8 cellular contexts compared by ENCODE assay signal in genomic region chr14:99946652-99947489, GRCh38.
DNase-seq lines count a peak whose midpoint lies in the region; ATAC-seq and TF ChIP-seq lines count a peak whose summit lies in the region.

No MANE protein-coding gene starts in this region.

- peak; percentile 72 for ATAC-seq in HG03432 (IDR thresholded peaks at IDR 0.05; ENCODE audit: unreplicated experiment)
- peak; percentile 83 for ATAC-seq in activated naive CD8-positive, alpha-beta T cell treated with anti-CD3 and anti-CD28 coated beads, Interleukin-2, amount 10 ng/mL, durations not matched to agents 7 days and 5 days (ENCODE audit: low read depth)

- TF ChIP-seq CTCF in SK-N-SH (IDR thresholded peaks at IDR 0.05), result peak; percentile 97

- TF ChIP-seq RAD21 in SK-N-SH (IDR thresholded peaks at IDR 0.05; ENCODE audit: low read length), result peak; percentile 55

- peaks cover 5% of the 10 kb centered on the region for H3K4me1 Mint-ChIP-seq in activated naive CD8-positive, alpha-beta T cell treated with anti-CD3 and anti-CD28 coated beads, Interleukin-2, amount 10 ng/mL, durations not matched to agents 7 days and 5 days

- WGBS in SK-N-SH (ENCODE audit: low lambda C conversion rate), result 56% methylated on average over 31 of the region's 33 CpGs

- no peak overlapping the region for H3K27ac ChIP-seq in SK-N-SH (ENCODE audit: low read depth in 2 of 2, low read length in 1 of 2)

- peak overlapping the region in 1 of 2 experiments; percentile 55; a peak in 1 of 4 replicates for H3K4me3 ChIP-seq in SK-N-SH (ENCODE audit: low read depth in 2 of 2, low read length in 1 of 2)

- H3F3A ChIP-seq in SK-N-SH (replicated peaks; ENCODE audit: insufficient read depth), result no peaks in the 10 kb centered on the region

- TF ChIP-seq EP300 in SK-N-SH (IDR thresholded peaks at IDR 0.05; ENCODE audit: borderline replicate concordance in 1 of 2, low read depth in 1 of 2, low read length in 1 of 2), result no peak

- H3K9me3 Mint-ChIP-seq in activated naive CD8-positive, alpha-beta T cell treated with anti-CD3 and anti-CD28 coated beads, Interleukin-2, amount 10 ng/mL, durations not matched to agents 7 days and 5 days, result no peaks in the 10 kb centered on the region

- H3K9ac ChIP-seq in SK-N-SH, result no peak overlapping the region

- DNase-seq in activated gamma-delta T cell treated with Interleukin-2 at 50 U/mL for 16 hours (peak; percentile 50), activated gamma-delta T cell (lab: John Stamatoyannopoulos, UW) (no peak), SK-N-SH (peak; percentile 90), iPS-NIHi11 (ENCODE audit: low spot score) (peak; percentile 88), NCI-H146 (lab: John Stamatoyannopoulos, UW) (no peak)
- DNase-seq in activated naive CD8-positive, alpha-beta T cell treated with anti-CD3 and anti-CD28 coated beads, Interleukin-2, amount 10 ng/mL, durations not matched to agents 7 days and 5 days, result peak; percentile 68
- DNase-seq in stimulated activated CD4-positive, alpha-beta T cell treated with anti-CD3 and anti-CD28 coated beads, Interleukin-2, amount 100 ng/mL, for 4 hours (ENCODE audit: low read depth), result peak; percentile 30

- no peaks in the 10 kb centered on the region for H3K9me3 ChIP-seq in SK-N-SH

- peaks cover 21% of the 10 kb centered on the region for H3K27me3 Mint-ChIP-seq in activated naive CD8-positive, alpha-beta T cell treated with anti-CD3 and anti-CD28 coated beads, Interleukin-2, amount 10 ng/mL, durations not matched to agents 7 days and 5 days

- H3K9me2 ChIP-seq in SK-N-SH, result no peaks in the 10 kb centered on the region

- no peaks in the 10 kb centered on the region for H3K36me3 Mint-ChIP-seq in activated naive CD8-positive, alpha-beta T cell treated with anti-CD3 and anti-CD28 coated beads, Interleukin-2, amount 10 ng/mL, durations not matched to agents 7 days and 5 days

- CTCF ChIA-PET in SK-N-SH (lab: Yijun Ruan, JAX), result interaction anchor here (0.5 to 3.1 kb wide), 46 partner anchors 8 to 439 kb away, joined by 3 to 22 read pairs (median 4); no protein-coding TSS in a partner anchor

- H3K36me3 ChIP-seq in SK-N-SH (replicated peaks in 1 of 2; ENCODE audit: control insufficient read depth in 1 of 2, insufficient read depth in 2 of 2, low read length in 1 of 2), result no peaks in the 10 kb centered on the region

- no peak overlapping the region for H3K27ac Mint-ChIP-seq in activated naive CD8-positive, alpha-beta T cell treated with anti-CD3 and anti-CD28 coated beads, Interleukin-2, amount 10 ng/mL, durations not matched to agents 7 days and 5 days

- H3K4me2 ChIP-seq in SK-N-SH, result no peak overlapping the region

- no peak overlapping the region for H2AFZ ChIP-seq in SK-N-SH (ENCODE audit: low read depth)

- no peaks in the 10 kb centered on the region for H4K20me1 ChIP-seq in SK-N-SH (ENCODE audit: insufficient read depth)

- peak overlapping the region; percentile 49 for H3K4me3 Mint-ChIP-seq in activated naive CD8-positive, alpha-beta T cell treated with anti-CD3 and anti-CD28 coated beads, Interleukin-2, amount 10 ng/mL, durations not matched to agents 7 days and 5 days

- H3K79me2 ChIP-seq in SK-N-SH (ENCODE audit: insufficient read depth), result no peaks in the 10 kb centered on the region

- H3K4me1 ChIP-seq in SK-N-SH (ENCODE audit: control insufficient read depth in 1 of 2, insufficient read depth in 2 of 2, low read depth in 1 of 2, low read length in 1 of 2), result no peaks in the 10 kb centered on the region; a peak in 1 of 4 replicates

- H3K27me3 ChIP-seq in SK-N-SH (ENCODE audit: insufficient read depth), result no peaks in the 10 kb centered on the region

- POLR2A ChIA-PET in SK-N-SH (lab: Yijun Ruan, JAX), result no interaction called here
- POLR2A ChIA-PET in activated naive CD8-positive, alpha-beta T cell treated with anti-CD3 and anti-CD28 coated beads, Interleukin-2, amount 10 ng/mL, durations not matched to agents 7 days and 5 days (lab: Charles Lee), result no interaction called here

TF ChIP-seq in SK-N-SH, 30 proteins besides CTCF, POLR2A, EP300 and RAD21:
- TF ChIP-seq SMC3 (IDR thresholded peaks at IDR 0.05; ENCODE audit: low read depth, low read length) (peak; percentile 50), USF1 (IDR thresholded peaks at IDR 0.05; ENCODE audit: borderline replicate concordance, low read depth) (no peak)

Comparison
In these comparisons a context has a peak if more than half of its experiments do, and no peak if none do; other contexts are left out.
1. DNase-seq: peak in activated gamma-delta T cell treated with Interleukin-2 at 50 U/mL for 16 hours (single experiment), SK-N-SH (single experiment), activated naive CD8-positive, alpha-beta T cell treated with anti-CD3 and anti-CD28 coated beads, Interleukin-2, amount 10 ng/mL, durations not matched to agents 7 days and 5 days (single experiment), iPS-NIHi11 (single experiment) and stimulated activated CD4-positive, alpha-beta T cell treated with anti-CD3 and anti-CD28 coated beads, Interleukin-2, amount 100 ng/mL, for 4 hours (single experiment); none in activated gamma-delta T cell (single experiment) and NCI-H146 (single experiment).